Comparison of ENCODE assay signal across 8 cellular contexts in the genomic region with DNA sequence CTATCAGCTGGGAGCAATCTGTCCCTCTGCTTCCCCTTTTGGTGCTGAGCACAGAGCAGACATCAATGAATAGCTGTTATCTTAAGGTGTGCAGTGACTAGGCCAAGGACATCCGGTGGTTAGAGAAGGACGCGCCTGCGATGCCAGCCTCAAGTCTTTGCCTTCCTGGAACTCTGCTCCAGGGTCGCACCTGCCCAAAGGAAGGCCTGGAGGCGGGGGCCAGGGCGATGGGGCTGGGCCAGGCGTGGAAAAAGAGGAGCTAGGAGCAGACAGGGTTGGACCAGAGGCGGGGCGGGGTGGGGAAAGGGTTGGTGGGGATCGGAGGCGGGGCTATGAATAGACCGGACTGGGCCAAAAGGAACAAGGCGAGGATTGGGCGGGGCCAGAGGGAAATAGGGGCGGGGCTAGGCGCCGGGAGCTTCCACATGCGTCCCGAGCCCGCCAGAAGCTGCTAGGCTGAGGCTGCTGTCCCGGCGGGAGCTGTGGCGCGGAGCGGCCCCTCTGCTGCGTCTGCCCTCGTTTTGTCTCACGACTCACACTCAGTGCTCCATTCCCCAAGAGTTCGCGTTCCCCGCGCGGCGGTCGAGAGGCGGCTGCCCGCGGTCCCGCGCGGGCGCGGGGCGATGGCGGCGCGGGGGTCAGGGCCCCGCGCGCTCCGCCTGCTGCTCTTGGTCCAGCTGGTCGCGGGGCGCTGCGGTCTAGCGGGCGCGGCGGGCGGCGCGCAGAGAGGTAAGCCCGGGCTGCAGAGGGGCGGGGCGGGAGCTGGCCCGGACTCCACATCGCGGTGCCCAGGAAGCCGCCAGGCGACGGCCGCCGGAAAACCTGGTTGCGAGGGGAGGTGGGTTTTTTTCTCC. TPM values are rescaled to one million over a fixed set of nuclear protein-coding genes. Genes with fewer than 3 reads are reported as not detected.
DNase-seq lines count a peak whose midpoint lies in the region; ATAC-seq, FAIRE-seq and TF ChIP-seq lines count a peak whose summit lies in the region.

A gene (plus strand): TSS at position 424 of the 854 bp plus-strand sequence. CDS start 200 bp downstream, at position 624.

- H3K27ac ChIP-seq in KMS-11 (peak within 1 kb of the TSS; percentile 53), Panc1 (ENCODE audit: low read length) (peak within 1 kb of the TSS; percentile 93), neutrophil (peak within 1 kb of the TSS; percentile 18), testis (peak within 1 kb of the TSS in 1 of 2 donors; percentile 31)

- DNase-seq in D721Med (ENCODE audit: insufficient read length, low spot score) (peak; percentile 21), Panc1 (ENCODE audit: low read depth, low spot score) (peak; percentile 70), activated T-helper 1 cell treated with Interleukin-2 at 50 U/mL for 16 hours (ENCODE audit: low read depth) (peak; percentile 37), fibroblast of pulmonary artery (ENCODE audit: low read depth) (peak; percentile 75), testis (peak; percentile 93)

- H3K27me3 ChIP-seq in KMS-11 (ENCODE audit: insufficient read depth, low read depth) (no peaks in the 10 kb centered on the region), Panc1 (ENCODE audit: control insufficient read depth, insufficient read depth, low read length) (no peaks in the 10 kb centered on the region), neutrophil (peaks cover 79% of the 10 kb centered on the region), testis (no peaks in the 10 kb centered on the region)

- H3K9me3 ChIP-seq in Panc1 (ENCODE audit: control insufficient read depth, insufficient read depth, low read depth, low read length) = no peaks in the 10 kb centered on the region
- no peaks in the 10 kb centered on the region for H3K9me3 ChIP-seq in neutrophil
- no peaks in the 10 kb centered on the region for H3K9me3 ChIP-seq in testis

- no peak for TF ChIP-seq CTCF in D721Med (IDR thresholded peaks at IDR 0.05; ENCODE audit: insufficient read depth, missing control alignments)
- no peak for TF ChIP-seq CTCF in KMS-11 (conservative IDR thresholded peaks at IDR 0.05; ENCODE audit: low read depth, low read length)
- TF ChIP-seq CTCF in Panc1 (IDR thresholded peaks at IDR 0.05) = no peak
- TF ChIP-seq CTCF in fibroblast of pulmonary artery (IDR thresholded peaks at IDR 0.05; ENCODE audit: low read length, missing control alignments) = no peak
- no peak for TF ChIP-seq CTCF in neutrophil (IDR thresholded peaks at IDR 0.05)
- no peak for TF ChIP-seq CTCF in testis (IDR thresholded peaks at IDR 0.05)

- ATAC-seq in GM21576 (IDR thresholded peaks at IDR 0.05; ENCODE audit: unreplicated experiment) (peak; percentile 72), Panc1 (peak; percentile 97)

- no peaks in the 10 kb centered on the region for H3K36me3 ChIP-seq in KMS-11 (ENCODE audit: insufficient read depth)
- no peaks in the 10 kb centered on the region for H3K36me3 ChIP-seq in Panc1 (ENCODE audit: control insufficient read depth, insufficient read depth, low read length)
- H3K36me3 ChIP-seq in neutrophil = no peaks in the 10 kb centered on the region
- H3K36me3 ChIP-seq in testis (ENCODE audit: low read depth, missing control alignments) = no peaks in the 10 kb centered on the region

- H3K4me3 ChIP-seq in KMS-11 (IDR thresholded peaks at IDR 0.05; ENCODE audit: insufficient read depth, low read depth, low read length) = no peak within 1 kb of the TSS
- peak within 1 kb of the TSS; percentile 85 to 95 for H3K4me3 ChIP-seq in Panc1 (ENCODE audit: low read depth in 2 of 2, low read length in 2 of 2)
- H3K4me3 ChIP-seq in fibroblast of pulmonary artery (replicated peaks; ENCODE audit: low read depth, low read length) = peak within 1 kb of the TSS; percentile 71
- peak within 1 kb of the TSS; percentile 46 to 56 for H3K4me3 ChIP-seq in neutrophil (ENCODE audit: low read depth in 1 of 2, low read length in 1 of 2)
- H3K4me3 ChIP-seq in testis = peak within 1 kb of the TSS; percentile 56 to 62

- no peak for TF ChIP-seq POLR2A in testis (IDR thresholded peaks at IDR 0.05)

- H2AFZ ChIP-seq in KMS-11 (ENCODE audit: low read depth) = peak within 1 kb of the TSS; percentile 88

- FAIRE-seq in D721Med (lab: Jason Lieb, UNC) = no peak

- H3K79me2 ChIP-seq in KMS-11 (ENCODE audit: insufficient read depth, low read depth) = peaks cover 47% of the 10 kb centered on the region

- CTCF ChIA-PET in Panc1 (lab: Charles Lee) = interaction anchor here (0.5 to 0.6 kb wide), 3 partner anchors 56 to 174 kb away, joined by 3 to 10 read pairs (median 3); no protein-coding TSS in a partner anchor

- peaks cover 42% of the 10 kb centered on the region for H3K4me1 ChIP-seq in KMS-11 (ENCODE audit: low read depth, poor library complexity, severe bottlenecking)
- peaks cover 13% of the 10 kb centered on the region for H3K4me1 ChIP-seq in Panc1 (ENCODE audit: control insufficient read depth, insufficient read depth, low read length)
- peaks cover 17 to 22% of the 10 kb centered on the region in 2 experiments for H3K4me1 ChIP-seq in neutrophil (ENCODE audit: control insufficient read depth in 1 of 2, insufficient read depth in 1 of 2, low read depth in 1 of 2, low read length in 1 of 2)
- H3K4me1 ChIP-seq in testis = peaks cover 9% of the 10 kb centered on the region

- peak within 1 kb of the TSS; percentile 46 for H3K4me2 ChIP-seq in KMS-11

- BruUV-seq in Panc1 (replicated peaks; lab: Mats Ljungman, UMichigan) = no TSS peak

- intact Hi-C loops in Panc1 (cut with micrococcal nuclease; ENCODE audit: unreplicated experiment) = no loop called here
- intact Hi-C loops in testis (cut with DNase I; ENCODE audit: low total_unique reads) = loop anchor here (10.0 kb wide), 1 partner anchor 61 kb away; a partner anchor contains a TSS

- in situ Hi-C loops in Panc1 (cut with HindIII; ENCODE audit: low pct_unique_long_range_greater_than_20kb, low sequenced_read_pairs) = no loop called here

- no peaks in the 10 kb centered on the region for H4K20me1 ChIP-seq in KMS-11 (ENCODE audit: insufficient read depth)

- POLR2A ChIA-PET in Panc1 (lab: Charles Lee) = interaction anchor here (0.6 to 1.0 kb wide), 5 partner anchors 12 to 266 kb away, joined by 3 to 13 read pairs (median 4); a partner anchor contains a TSS

- peak within 1 kb of the TSS; percentile 55 for H3K9ac ChIP-seq in KMS-11

- 1% methylated on average over 14 to 73 of the region's 75 CpGs for WGBS in testis, 2 donors

RNA-seq across cellular contexts. Expression of the gene that starts here (rescaled TPM):
- total RNA-seq in Panc1 (2021; ENCODE audit: unreplicated experiment) = 52.4 TPM
- 22.3 TPM for polyA plus RNA-seq in Panc1 (2012; ENCODE audit: insufficient read length)
- total RNA-seq in testis = 1 to 10 TPM; 3.5 to 4.4 TPM
- 3.7 TPM for polyA plus RNA-seq in testis (ENCODE audit: insufficient read depth, low read depth, low replicate concordance)

Comparison
In these comparisons a context has a peak if more than half of its experiments do, and no peak if none do; other contexts are left out.
1. DNase-seq: peak in every context shown above with its lines; median percentile 93 in testis; 75 in fibroblast of pulmonary artery; 70 in Panc1; 37 in activated T-helper 1 cell treated with Interleukin-2 at 50 U/mL for 16 hours; 21 in D721Med.